In the genomic region with DNA sequence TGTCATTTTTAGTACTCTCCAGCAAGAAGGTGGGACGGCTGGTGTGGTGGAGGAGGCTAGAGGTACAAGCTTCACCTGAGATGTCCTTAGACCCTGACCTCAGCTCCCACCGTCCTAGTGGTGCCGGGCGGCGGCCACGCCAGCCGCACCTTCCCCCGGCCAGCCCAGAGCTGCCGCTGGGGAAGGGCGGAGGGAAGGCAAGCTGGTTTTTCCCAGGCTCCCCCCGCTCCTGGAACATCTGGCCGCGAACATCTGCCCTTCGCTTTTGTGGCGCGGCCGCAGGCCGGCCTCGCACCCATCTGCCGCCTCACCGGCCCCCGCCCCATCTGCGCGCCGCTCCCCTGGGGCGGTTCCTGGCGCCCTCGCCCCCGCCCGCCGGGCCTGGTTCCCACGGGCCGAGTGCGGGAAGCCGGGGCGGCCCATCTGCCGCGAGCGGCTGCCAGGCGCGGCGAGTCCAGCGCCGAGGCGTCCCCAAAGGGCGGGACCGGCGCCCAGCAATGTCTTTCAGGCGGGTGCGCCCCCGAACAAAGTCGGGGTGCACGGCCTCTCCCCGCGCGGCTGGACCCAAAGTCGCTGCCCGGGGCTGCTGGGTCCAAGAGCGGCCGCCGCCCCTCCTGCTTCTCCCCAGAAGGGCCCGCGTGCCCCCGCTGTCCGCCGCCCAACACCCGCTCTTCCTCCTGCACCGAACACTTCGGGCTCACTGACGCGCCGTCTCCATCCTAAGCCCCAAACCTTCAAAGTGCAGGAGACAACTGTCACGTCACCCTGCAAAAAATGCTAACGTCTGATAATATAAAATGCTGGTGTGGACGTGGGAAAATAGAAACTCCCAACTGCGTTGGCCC, we compare ENCODE assay signal across 8 cellular contexts. TPM values are rescaled to one million over a fixed set of nuclear protein-coding genes. Genes with fewer than 3 reads are reported as not detected.
DNase-seq lines count a peak whose midpoint lies in the region; ATAC-seq and TF ChIP-seq lines count a peak whose summit lies in the region.

No MANE protein-coding gene starts in this region.

- peaks cover 0 to 3% (median 0%) of the 10 kb centered on the region in 8 donors for H3K9me3 Mint-ChIP-seq in CD4-positive, alpha-beta memory T cell
- no peaks in the 10 kb centered on the region for H3K9me3 Mint-ChIP-seq in brain

- no peak for DNase-seq in CD4-positive, alpha-beta memory T cell
- DNase-seq in HuH-7.5 (ENCODE audit: low spot score) (peak; percentile 61), kidney epithelial cell (ENCODE audit: low read depth) (no peak), SHP77 treated with DMSO at 0.1 percent for 48 hours (lab: John Stamatoyannopoulos, UW) (no peak), OCI-M2 (lab: John Stamatoyannopoulos, UW; ENCODE audit: unreplicated experiment) (no peak)

- CTCF ChIA-PET in CD4-positive, alpha-beta memory T cell (lab: Charles Lee; ENCODE audit: partially characterized antibody): interaction anchor here (1.0 to 6.3 kb wide), 3 partner anchors 20 to 25 kb away, joined by 3 to 41 read pairs (median 4); no protein-coding TSS in a partner anchor

- peaks cover 5 to 11% (median 7%) of the 10 kb centered on the region in 4 donors for H3K4me1 Mint-ChIP-seq in CD4-positive, alpha-beta memory T cell
- H3K4me1 Mint-ChIP-seq in brain: peaks cover 15% of the 10 kb centered on the region

- peak overlapping the region in 2 of 7 donors; percentile 0 to 3 for H3K27ac Mint-ChIP-seq in CD4-positive, alpha-beta memory T cell
- peak overlapping the region in 4 of 5 experiments; percentile 15 to 85 (median 38) for H3K27ac Mint-ChIP-seq in brain

- no peak for ATAC-seq in GM21528 (IDR thresholded peaks at IDR 0.05; ENCODE audit: low FRiP score, unreplicated experiment)

- H3K4me1 ChIP-seq in CD4-positive, alpha-beta memory T cell (ENCODE audit: insufficient read depth, low read length): peaks cover 9% of the 10 kb centered on the region
- H3K4me1 ChIP-seq in subcutaneous abdominal adipose tissue (ENCODE audit: control insufficient read depth in 5 of 5, insufficient read depth in 5 of 5, low read length in 5 of 5): peaks cover 5 to 17% (median 11%) of the 10 kb centered on the region in 5 donors

- intact Hi-C loops in CD4-positive, alpha-beta memory T cell (cut with micrococcal nuclease): loop anchor here (2.0 kb wide), 1 partner anchor 17 kb away; the partner anchor contains the start of gene ID1

- no peaks in the 10 kb centered on the region for H3K9me3 ChIP-seq in CD4-positive, alpha-beta memory T cell (ENCODE audit: control insufficient read depth in 1 of 2, low read length in 2 of 2)
- H3K9me3 ChIP-seq in subcutaneous abdominal adipose tissue (ENCODE audit: control insufficient read depth in 5 of 5, low read length in 5 of 5): no peaks in the 10 kb centered on the region

- peak overlapping the region; percentile 62 to 91 (median 84) for H3K4me3 Mint-ChIP-seq in CD4-positive, alpha-beta memory T cell
- peak overlapping the region in 4 of 5 experiments; percentile 27 to 73 (median 60) for H3K4me3 Mint-ChIP-seq in brain

- no peaks in the 10 kb centered on the region for H3K36me3 Mint-ChIP-seq in CD4-positive, alpha-beta memory T cell
- H3K36me3 Mint-ChIP-seq in brain: no peaks in the 10 kb centered on the region

- peaks cover 16 to 20% of the 10 kb centered on the region in 2 donors for H3K27me3 Mint-ChIP-seq in CD4-positive, alpha-beta memory T cell
- H3K27me3 Mint-ChIP-seq in brain: peaks cover 10% of the 10 kb centered on the region

- H3K27ac ChIP-seq in CD4-positive, alpha-beta memory T cell (ENCODE audit: low read depth, low read length): no peak overlapping the region
- H3K27ac ChIP-seq in subcutaneous abdominal adipose tissue (ENCODE audit: low read depth, low read length): peak overlapping the region; percentile 83

- TF ChIP-seq CTCF in brain (conservative IDR thresholded peaks at IDR 0.05) (no peak), kidney epithelial cell (IDR thresholded peaks at IDR 0.05; ENCODE audit: insufficient read depth, low read length, poor library complexity, severe bottlenecking) (no peak)

- no peaks in the 10 kb centered on the region for H3K36me3 ChIP-seq in CD4-positive, alpha-beta memory T cell (ENCODE audit: insufficient read depth, low read length)
- H3K36me3 ChIP-seq in kidney epithelial cell (ENCODE audit: control insufficient read depth, insufficient read depth, low read length) (no peaks in the 10 kb centered on the region), subcutaneous abdominal adipose tissue (ENCODE audit: control insufficient read depth in 5 of 5, insufficient read depth in 5 of 5, low read length in 5 of 5) (no peaks in the 10 kb centered on the region)

- no peak overlapping the region for H3K4me3 ChIP-seq in CD4-positive, alpha-beta memory T cell (ENCODE audit: low read length in 2 of 2)
- H3K4me3 ChIP-seq in kidney epithelial cell (ENCODE audit: low read depth, low read length) (peak overlapping the region; percentile 31), subcutaneous abdominal adipose tissue (ENCODE audit: low read depth in 1 of 5, low read length in 5 of 5) (peak overlapping the region; percentile 61 to 71 (median 69))

- POLR2A ChIA-PET in CD4-positive, alpha-beta memory T cell (lab: Charles Lee; ENCODE audit: partially characterized antibody): interaction anchor here (0.6 to 2.7 kb wide), 4 partner anchors 12 to 25 kb away, joined by 3 to 8 read pairs (median 4); no protein-coding TSS in a partner anchor

- peak overlapping the region; percentile 38 to 68 (median 56) for H3K9ac ChIP-seq in subcutaneous abdominal adipose tissue (ENCODE audit: low read length in 5 of 5)

- H3K27me3 ChIP-seq in CD4-positive, alpha-beta memory T cell (ENCODE audit: insufficient read depth, low read length): peaks cover 9% of the 10 kb centered on the region
- H3K27me3 ChIP-seq in kidney epithelial cell (ENCODE audit: control insufficient read depth, insufficient read depth, low read length) (peaks cover 4% of the 10 kb centered on the region), subcutaneous abdominal adipose tissue (ENCODE audit: control insufficient read depth in 5 of 5, insufficient read depth in 4 of 5, low read length in 5 of 5) (no peaks in the 10 kb centered on the region)

RNA-seq across cellular contexts. Expression of gene ID1, which starts 17.3 kb away (rescaled TPM):
- total RNA-seq in CD4-positive, alpha-beta memory T cell: under 1 TPM in 1 of 2 experiments, not detected in 1; 0.50 TPM
- 1 to 10 TPM in 1 of 2 donors, under 1 TPM in 1; 0.49 to 1.4 TPM for polyA plus RNA-seq in CD4-positive, alpha-beta memory T cell
- polyA plus RNA-seq in brain (ENCODE audit: insufficient read depth, low read depth, low replicate concordance): 109 TPM
- 27.5 and 32.1 TPM in 2 replicates for total RNA-seq in kidney epithelial cell

RNA-seq across cellular contexts. Expression of gene COX4I2, which starts 49.9 kb away (rescaled TPM):
- total RNA-seq in CD4-positive, alpha-beta memory T cell: not detected
- polyA plus RNA-seq in CD4-positive, alpha-beta memory T cell: not detected
- polyA plus RNA-seq in brain (ENCODE audit: insufficient read depth, low read depth, low replicate concordance): 6.3 TPM
- total RNA-seq in kidney epithelial cell: 0.25 TPM in 1 of 2 replicates, not detected in the other

Comparison
In these comparisons a context has a peak if more than half of its experiments do, and no peak if none do; other contexts are left out.
1. H3K4me3 ChIP-seq: peak in kidney epithelial cell (single experiment) and subcutaneous abdominal adipose tissue (5 of 5); none in CD4-positive, alpha-beta memory T cell (0 of 2).
2. RNA of gene ID1, which starts 17.3 kb away (total RNA-seq): 27.5 to 32.1 TPM in kidney epithelial cell; 0.50 TPM in CD4-positive, alpha-beta memory T cell; every median in the first group is over 10 times any median in the second.